Comparison of ENCODE assay signal across 25 cellular contexts in the genomic region with DNA sequence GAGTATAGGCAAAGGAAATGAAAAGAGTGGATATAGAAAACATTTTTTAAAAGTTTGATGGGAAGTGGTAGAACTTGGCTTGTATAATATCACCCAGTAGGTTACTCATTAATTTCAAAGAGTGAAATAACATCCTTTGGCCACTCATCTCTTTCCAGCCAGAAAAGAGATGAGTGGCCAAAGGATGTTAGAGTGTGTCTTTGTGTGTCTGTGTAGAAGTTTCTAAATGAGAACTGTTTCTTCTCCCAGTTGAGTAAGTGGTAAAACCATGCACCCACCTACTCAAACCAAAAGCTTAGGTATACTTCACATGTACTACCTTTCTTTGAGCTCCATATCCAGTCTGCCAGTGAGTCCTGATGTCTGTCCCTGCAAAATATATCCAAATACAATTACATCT. TPM values are rescaled to one million over a fixed set of nuclear protein-coding genes. Genes with fewer than 3 reads are reported as not detected.
DNase-seq lines count a peak whose midpoint lies in the region; ATAC-seq and TF ChIP-seq lines count a peak whose summit lies in the region.
"Had no signal": no experiment of that assay in that cellular context is flagged by ENCODE, and none has a peak within 500 bp of the region (broad histone marks: within the 10 kb centered on the region; RNA-seq: fewer than 3 reads in every experiment).

No MANE protein-coding gene starts in this region.

- H3K9me2 ChIP-seq in hepatocyte (replicated peaks; ENCODE audit: insufficient read depth): no peaks in the 10 kb centered on the region

- no peaks in the 10 kb centered on the region for H3K36me3 ChIP-seq in hepatocyte (replicated peaks; ENCODE audit: insufficient read depth, low read depth)
- H3K36me3 ChIP-seq: ascending aorta, esophagus squamous epithelium had no signal

- DNase-seq in stimulated activated CD8-positive, alpha-beta memory T cell treated with anti-CD3 and anti-CD28 coated beads, Interleukin-4, amount 100 ng/mL, for 48 hours: no peak
- DNase-seq in hepatocyte (ENCODE audit: low spot score): no peak
- no peak for DNase-seq in NOMO-1 treated with dmso at 0.1 percent for 144 hours (lab: John Stamatoyannopoulos, UW; ENCODE audit: unreplicated experiment)
- DNase-seq in effector CD8-positive, alpha-beta T cell (lab: John Stamatoyannopoulos, UW): no peak
- DNase-seq: activated CD4-positive, alpha-beta T cell treated with anti-CD3 and anti-CD28 coated beads, Interleukin-2, amount 10 ng/mL, durations not matched to agents 7 days and 5 days; cortex of kidney; esophagus squamous epithelium; hypothalamus; KG1; naive thymus-derived CD4-positive, alpha-beta T cell; NCI-H1436 treated with DMSO at 0.1 percent for 48 hours; NCI-H524; stimulated activated CD4-positive, alpha-beta T cell treated with anti-CD3 and anti-CD28 coated beads, Interleukin-2, amount 100 ng/mL, for 48 hours; T-helper 17 cell had no signal

- ATAC-seq in GM18520 (IDR thresholded peaks at IDR 0.05; ENCODE audit: unreplicated experiment) (peak; percentile 73), GM19463 (IDR thresholded peaks at IDR 0.05; ENCODE audit: unreplicated experiment) (peak; percentile 78), HG02763 (IDR thresholded peaks at IDR 0.05; ENCODE audit: unreplicated experiment) (peak; percentile 57), HG03378 (IDR thresholded peaks at IDR 0.05; ENCODE audit: unreplicated experiment) (peak; percentile 82)
- ATAC-seq: naive thymus-derived CD4-positive, alpha-beta T cell; stimulated activated memory B cell treated with anti-CD40 and anti-IgM and Interleukin-4, amounts not matched to agents 10 μg/mL and 1 μg/mL and 100 μg/mL, for 72 hours; T-helper 17 cell had no signal

- H3K9me3 ChIP-seq in hepatocyte (ENCODE audit: low read depth): no peaks in the 10 kb centered on the region
- H3K9me3 ChIP-seq: ascending aorta, esophagus squamous epithelium had no signal

- H3K27me3 ChIP-seq in hepatocyte: no peaks in the 10 kb centered on the region
- H3K27me3 ChIP-seq: ascending aorta, esophagus squamous epithelium had no signal

- no peaks in the 10 kb centered on the region for H3K4me1 ChIP-seq in hepatocyte (ENCODE audit: insufficient read depth)
- H3K4me1 ChIP-seq: ascending aorta, esophagus squamous epithelium had no signal

- TF ChIP-seq CTCF in hepatocyte (IDR thresholded peaks at IDR 0.05; ENCODE audit: poor library complexity): no peak

- no peak overlapping the region for H3K4me3 ChIP-seq in hepatocyte
- H3K4me3 ChIP-seq: ascending aorta, esophagus squamous epithelium had no signal

- no peaks in the 10 kb centered on the region for H3K79me2 ChIP-seq in hepatocyte

- H3K4me2 ChIP-seq in hepatocyte: no peak overlapping the region

- no peaks in the 10 kb centered on the region for H4K20me1 ChIP-seq in hepatocyte (ENCODE audit: insufficient read depth, poor library complexity, severe bottlenecking)

- no peak overlapping the region for H3K27ac ChIP-seq in hepatocyte
- H3K27ac ChIP-seq: ascending aorta, esophagus squamous epithelium, RWPE1 had no signal

- H2AFZ ChIP-seq in hepatocyte: no peak overlapping the region

RNA-seq across cellular contexts. Expression of a gene that starts 47.7 kb away (rescaled TPM):
- not detected in 2 replicates for total RNA-seq in hepatocyte
- polyA plus RNA-seq in hepatocyte: not detected in 2 replicates
- total RNA-seq: activated CD4-positive, alpha-beta T cell treated with anti-CD3 and anti-CD28 coated beads, Interleukin-2, amount 10 ng/mL, durations not matched to agents 7 days and 5 days; activated T-helper 2 cell treated with anti-CD3 and anti-CD28 coated beads, Interferon-gamma antibody, Interleukin-2, Interleukin-4, amounts not matched to agents 10 μg/mL and 5 μg/mL and 100 μg/mL, durations not matched to agents 14 hours and 24 hours and 36 hours; ascending aorta; esophagus squamous epithelium; liver; naive thymus-derived CD4-positive, alpha-beta T cell; renal cortical epithelial cell; urinary bladder had no signal
- polyA plus RNA-seq: liver; naive thymus-derived CD4-positive, alpha-beta T cell; urinary bladder had no signal
